Comparison of ENCODE assay signal across 8 cellular contexts in genomic region chr11:64759722-64760719, GRCh38. TPM values are rescaled to one million over a fixed set of nuclear protein-coding genes. Genes with fewer than 3 reads are reported as not detected.
A peak's percentile ranks its signal among the peaks of the same experiment; 100 is the strongest.
DNase-seq lines count a peak whose midpoint lies in the region; ATAC-seq and TF ChIP-seq lines count a peak whose summit lies in the region.

Gene PYGM, minus strand, starts transcription at chr11:64759974. Its CDS starts 76 bp downstream, at chr11:64759898.

- no peaks in the 10 kb centered on the region for H3K27me3 Mint-ChIP-seq in CD4-positive, alpha-beta memory T cell
- peaks cover 30% of the 10 kb centered on the region for H3K27me3 Mint-ChIP-seq in neural crest cell (ENCODE audit: low read depth)

- no peaks in the 10 kb centered on the region for H3K27me3 ChIP-seq in CD4-positive, alpha-beta memory T cell (ENCODE audit: insufficient read depth, low read length)

- peak within 1 kb of the TSS in 7 of 8 donors; percentile 7 to 78 (median 72) for H3K4me3 Mint-ChIP-seq in CD4-positive, alpha-beta memory T cell
- peak within 1 kb of the TSS; percentile 90 for H3K4me3 Mint-ChIP-seq in neural crest cell

- H3K9me3 Mint-ChIP-seq in CD4-positive, alpha-beta memory T cell, result peaks cover 0 to 26% (median 0%) of the 10 kb centered on the region in 8 donors
- no peaks in the 10 kb centered on the region for H3K9me3 Mint-ChIP-seq in neural crest cell

- H3K36me3 ChIP-seq in CD4-positive, alpha-beta memory T cell (ENCODE audit: insufficient read depth, low read length), result peaks cover 24% of the 10 kb centered on the region

- H3K9me3 ChIP-seq in CD4-positive, alpha-beta memory T cell (ENCODE audit: control insufficient read depth in 1 of 2, low read length in 2 of 2), result no peaks in the 10 kb centered on the region

- intact Hi-C loops in CD4-positive, alpha-beta memory T cell (cut with micrococcal nuclease), result no loop called here

- DNase-seq in CD4-positive, alpha-beta memory T cell, result peak in 2 of 5 donors; percentile 26 to 44
- DNase-seq in fibroblast of peridontal ligament (ENCODE audit: extremely low read depth), result peak; percentile 70
- DNase-seq in neural crest cell (ENCODE audit: low read depth, low spot score), result peak; percentile 61
- no peak for DNase-seq in stimulated activated naive CD4-positive, alpha-beta T cell treated with Interleukin-2 at 50 U/mL for 16 hours (lab: John Stamatoyannopoulos, UW)
- no peak for DNase-seq in NCI-H1105 (lab: John Stamatoyannopoulos, UW)

- TF ChIP-seq CTCF in neural crest cell (conservative IDR thresholded peaks at IDR 0.05), result no peak

- H3K36me3 Mint-ChIP-seq in CD4-positive, alpha-beta memory T cell, result peaks cover 29 to 37% of the 10 kb centered on the region in 2 donors
- peaks cover 16% of the 10 kb centered on the region for H3K36me3 Mint-ChIP-seq in neural crest cell (ENCODE audit: low read depth)

- peaks cover 58% of the 10 kb centered on the region for H3K4me1 ChIP-seq in CD4-positive, alpha-beta memory T cell (ENCODE audit: insufficient read depth, low read length)

- H3K4me1 Mint-ChIP-seq in CD4-positive, alpha-beta memory T cell, result peaks cover 39 to 68% (median 53%) of the 10 kb centered on the region in 4 donors
- H3K4me1 Mint-ChIP-seq in neural crest cell, result peaks cover 54% of the 10 kb centered on the region

- peak within 1 kb of the TSS; percentile 72 to 94 (median 86) for H3K27ac Mint-ChIP-seq in CD4-positive, alpha-beta memory T cell
- H3K27ac Mint-ChIP-seq in neural crest cell (ENCODE audit: unreplicated experiment), result peak within 1 kb of the TSS; percentile 78

- POLR2A ChIA-PET in CD4-positive, alpha-beta memory T cell (lab: Charles Lee; ENCODE audit: partially characterized antibody), result interaction anchor here (0.8 to 33.1 kb wide), 10 partner anchors 8 to 99 kb away, joined by 3 to 1500 read pairs (median 5); partner anchors contain the start of genes MAP4K2, MEN1, RASGRP2 and SF1

- H3K4me3 ChIP-seq in CD4-positive, alpha-beta memory T cell (ENCODE audit: low read length in 2 of 2), result no peak within 1 kb of the TSS

- CTCF ChIA-PET in CD4-positive, alpha-beta memory T cell (lab: Charles Lee; ENCODE audit: partially characterized antibody), result interaction anchor here (0.9 to 7.6 kb wide), 7 partner anchors 8 to 19 kb away, joined by 3 to 135 read pairs (median 6); partner anchors contain the start of genes RASGRP2 and SF1

- H3K27ac ChIP-seq in CD4-positive, alpha-beta memory T cell (ENCODE audit: low read depth, low read length), result peak within 1 kb of the TSS; percentile 10

- ATAC-seq in SK-N-SH treated with all-trans-retinoic acid at 6 μM for 48 hours (peak; percentile 38), HG03159 (IDR thresholded peaks at IDR 0.05; ENCODE audit: unreplicated experiment) (no peak), HG03378 (IDR thresholded peaks at IDR 0.05; ENCODE audit: unreplicated experiment) (no peak)

TF ChIP-seq in SK-N-SH treated with all-trans-retinoic acid at 6 μM for 48 hours, 23 proteins besides CTCF, POLR2A, EP300 and RAD21:
- TF ChIP-seq POU6F1 (CRISPR knock-in tag; IDR thresholded peaks at IDR 0.05; ENCODE audit: borderline replicate concordance, low read depth) (no peak), ISL1 (CRISPR knock-in tag; IDR thresholded peaks at IDR 0.05) (no peak), ARNTL (CRISPR knock-in tag; IDR thresholded peaks at IDR 0.05; ENCODE audit: borderline replicate concordance, low read depth) (no peak), ZNF8 (CRISPR knock-in tag; IDR thresholded peaks at IDR 0.05) (no peak), SNAI2 (CRISPR knock-in tag; IDR thresholded peaks at IDR 0.05) (no peak), TOX (CRISPR knock-in tag; IDR thresholded peaks at IDR 0.05; ENCODE audit: borderline replicate concordance) (no peak), CREB5 (CRISPR knock-in tag; IDR thresholded peaks at IDR 0.05; ENCODE audit: low read depth) (no peak), TCF4 (CRISPR knock-in tag; IDR thresholded peaks at IDR 0.05; ENCODE audit: borderline replicate concordance) (no peak), CSDC2 (CRISPR knock-in tag; IDR thresholded peaks at IDR 0.05) (no peak), BACH2 (CRISPR knock-in tag; IDR thresholded peaks at IDR 0.05; ENCODE audit: borderline replicate concordance) (no peak), ZNF565 (CRISPR knock-in tag; conservative IDR thresholded peaks at IDR 0.05; ENCODE audit: low read depth) (no peak), PATZ1 (CRISPR knock-in tag; IDR thresholded peaks at IDR 0.05; ENCODE audit: borderline replicate concordance) (no peak), ZNF70 (CRISPR knock-in tag; IDR thresholded peaks at IDR 0.05) (no peak)

RNA-seq across cellular contexts. Expression of gene PYGM, which starts in this region (rescaled TPM):
- 10 to 100 TPM; 10.7 to 11.3 TPM for total RNA-seq in CD4-positive, alpha-beta memory T cell
- polyA plus RNA-seq in CD4-positive, alpha-beta memory T cell, result under 1 TPM in 1 of 2 donors, not detected in 1; 0.38 TPM
- 1.2 TPM in 2 replicates for total RNA-seq in neural crest cell

Comparison
In these comparisons a context has a peak if more than half of its experiments do, and no peak if none do; other contexts are left out.
1. DNase-seq: peak in fibroblast of peridontal ligament (single experiment) and neural crest cell (single experiment); none in stimulated activated naive CD4-positive, alpha-beta T cell treated with Interleukin-2 at 50 U/mL for 16 hours (single experiment) and NCI-H1105 (single experiment).